ENCODE assay signal across 20 cellular contexts in the genomic region with DNA sequence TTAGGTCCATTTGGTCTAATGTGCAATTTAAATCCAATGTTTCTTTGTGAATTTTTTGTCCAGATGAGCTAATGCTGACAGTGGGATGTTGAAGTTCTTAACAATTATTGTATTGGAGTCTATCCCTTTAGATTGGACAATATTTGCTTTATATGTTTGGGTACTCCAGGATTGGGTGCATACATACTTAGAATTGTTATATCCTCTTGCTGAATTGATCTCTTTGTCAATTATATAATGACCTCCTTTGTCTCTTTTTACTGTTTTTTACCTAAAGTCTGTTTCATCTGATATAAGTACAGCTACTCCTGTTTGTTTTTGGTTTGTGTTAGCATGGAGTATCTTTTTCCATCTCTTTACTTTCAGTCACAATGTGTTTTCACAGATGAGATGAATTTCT. TPM values are rescaled to one million over a fixed set of nuclear protein-coding genes. Genes with fewer than 3 reads are reported as not detected.
A peak's percentile ranks its signal among the peaks of the same experiment; 100 is the strongest.
DNase-seq lines count a peak whose midpoint lies in the region; ATAC-seq lines count a peak whose summit lies in the region.
"Had no signal": no experiment of that assay in that cellular context is flagged by ENCODE, and none has a peak within 500 bp of the region (broad histone marks: within the 10 kb centered on the region; RNA-seq: fewer than 3 reads in every experiment).

No MANE protein-coding gene starts in this region.

- H3K4me3 Mint-ChIP-seq in activated CD4-positive, alpha-beta T cell treated with anti-CD3 and anti-CD28 coated beads, Interleukin-2, amount 10 ng/mL, durations not matched to agents 24 days and 14 days, result peak overlapping the region; percentile 28
- H3K4me3 Mint-ChIP-seq in IgD-negative memory B cell, result peak overlapping the region in 1 of 4 donors; percentile 31
- H3K4me3 Mint-ChIP-seq in activated naive CD8-positive, alpha-beta T cell treated with anti-CD3 and anti-CD28 coated beads for 36 hours, result no peak overlapping the region
- peak overlapping the region in 9 of 10 donors; percentile 46 to 73 (median 66) for H3K4me3 Mint-ChIP-seq in naive thymus-derived CD4-positive, alpha-beta T cell

- CTCF ChIA-PET in naive thymus-derived CD4-positive, alpha-beta T cell (lab: Charles Lee), result no interaction called here

- POLR2A ChIA-PET in naive thymus-derived CD4-positive, alpha-beta T cell (lab: Charles Lee), result interaction anchor here (0.7 kb wide), 1 partner anchor 121 kb away, joined by 3 read pairs; no protein-coding TSS in a partner anchor

- H3K9me3 Mint-ChIP-seq in activated CD4-positive, alpha-beta T cell treated with anti-CD3 and anti-CD28 coated beads, Interleukin-2, amount 10 ng/mL, durations not matched to agents 24 days and 14 days, result peaks cover 20% of the 10 kb centered on the region
- H3K9me3 Mint-ChIP-seq in IgD-negative memory B cell, result peaks cover 0 to 3% (median 0%) of the 10 kb centered on the region in 3 donors
- H3K9me3 Mint-ChIP-seq in activated naive CD8-positive, alpha-beta T cell treated with anti-CD3 and anti-CD28 coated beads for 36 hours, result peaks cover 44% of the 10 kb centered on the region
- H3K9me3 Mint-ChIP-seq in naive thymus-derived CD4-positive, alpha-beta T cell, result peaks cover 0 to 15% (median 5%) of the 10 kb centered on the region in 11 donors

- DNase-seq in activated CD4-positive, alpha-beta T cell treated with anti-CD3 and anti-CD28 coated beads, Interleukin-2, amount 10 ng/mL, durations not matched to agents 24 days and 14 days, result no peak
- no peak for DNase-seq in activated CD4-positive, alpha-beta T cell treated with anti-CD3 and anti-CD28 coated beads, Interleukin-2, amount 50 U/mL, for 1 hour
- no peak for DNase-seq in activated naive CD8-positive, alpha-beta T cell treated with anti-CD3 and anti-CD28 coated beads for 36 hours
- DNase-seq in naive thymus-derived CD4-positive, alpha-beta T cell, result no peak
- no peak for DNase-seq in NCI-H1694 treated with DMSO at 0.1 percent for 48 hours (lab: John Stamatoyannopoulos, UW)
- no peak for DNase-seq in cerebellum (ENCODE audit: low spot score)
- DNase-seq in HUDEP-2 (lab: John Stamatoyannopoulos, UW; ENCODE audit: unreplicated experiment in 76 of 76), result no peak
- DNase-seq: DMS 273 treated with DMSO at 0.1 percent for 48 hours; GF-D8; GOT3; KG1; NCI-H1436; NCI-H2029 treated with DMSO at 0.1 percent for 48 hours; NCI-H2171 treated with DMSO at 0.1 percent for 48 hours; NCI-H446 treated with DMSO at 0.1 percent for 48 hours; NK-92 treated with Interleukin-12 subunit alpha and Interleukin-12 subunit beta, amount 100 ng/mL, for 24 hours; RPMI8226 had no signal

- peak overlapping the region; percentile 31 for H3K27ac Mint-ChIP-seq in activated CD4-positive, alpha-beta T cell treated with anti-CD3 and anti-CD28 coated beads, Interleukin-2, amount 10 ng/mL, durations not matched to agents 24 days and 14 days
- peak overlapping the region in 2 of 3 donors; percentile 54 to 72 for H3K27ac Mint-ChIP-seq in IgD-negative memory B cell
- peak overlapping the region; percentile 87 for H3K27ac Mint-ChIP-seq in activated naive CD8-positive, alpha-beta T cell treated with anti-CD3 and anti-CD28 coated beads for 36 hours
- H3K27ac Mint-ChIP-seq in naive thymus-derived CD4-positive, alpha-beta T cell, result peak overlapping the region in 6 of 9 donors; percentile 5 to 81 (median 48)

- H3K27me3 Mint-ChIP-seq in activated CD4-positive, alpha-beta T cell treated with anti-CD3 and anti-CD28 coated beads, Interleukin-2, amount 10 ng/mL, durations not matched to agents 24 days and 14 days, result no peaks in the 10 kb centered on the region
- no peaks in the 10 kb centered on the region for H3K27me3 Mint-ChIP-seq in IgD-negative memory B cell
- no peaks in the 10 kb centered on the region for H3K27me3 Mint-ChIP-seq in activated naive CD8-positive, alpha-beta T cell treated with anti-CD3 and anti-CD28 coated beads for 36 hours
- H3K27me3 Mint-ChIP-seq in naive thymus-derived CD4-positive, alpha-beta T cell, result no peaks in the 10 kb centered on the region

- H3K27me3 ChIP-seq in naive thymus-derived CD4-positive, alpha-beta T cell (ENCODE audit: control insufficient read depth in 2 of 2, insufficient read depth in 2 of 2, low read length in 2 of 2), result no peaks in the 10 kb centered on the region
- H3K27me3 ChIP-seq: BLaER1 had no signal

- no peak overlapping the region for H3K27ac ChIP-seq in naive thymus-derived CD4-positive, alpha-beta T cell (ENCODE audit: low read depth, low read length)
- H3K27ac ChIP-seq: BLaER1, HL-60 had no signal

- H3K9me3 ChIP-seq in naive thymus-derived CD4-positive, alpha-beta T cell (ENCODE audit: control insufficient read depth in 2 of 3, low read length in 3 of 3), result no peaks in the 10 kb centered on the region

- intact Hi-C loops in activated CD4-positive, alpha-beta T cell treated with anti-CD3 and anti-CD28 coated beads, Interleukin-2, amount 10 ng/mL, durations not matched to agents 24 days and 14 days (cut with micrococcal nuclease), result loop anchor here (2.0 kb wide), 1 partner anchor 15 kb away; no protein-coding TSS in a partner anchor
- intact Hi-C loops in naive thymus-derived CD4-positive, alpha-beta T cell (cut with micrococcal nuclease), result loop anchor here (1.0 to 2.0 kb wide), 2 partner anchors 10 to 15 kb away; no protein-coding TSS in a partner anchor

- H3K4me1 ChIP-seq in naive thymus-derived CD4-positive, alpha-beta T cell (ENCODE audit: control insufficient read depth in 2 of 2, insufficient read depth in 2 of 2, low read length in 2 of 2), result peaks cover 0 to 48% of the 10 kb centered on the region in 2 donors
- H3K4me1 ChIP-seq: BLaER1 had no signal

- H3K4me3 ChIP-seq in naive thymus-derived CD4-positive, alpha-beta T cell (ENCODE audit: low read length), result no peak overlapping the region
- H3K4me3 ChIP-seq: BLaER1 had no signal

- ATAC-seq in naive thymus-derived CD4-positive, alpha-beta T cell, result no peak

- peaks cover 92% of the 10 kb centered on the region for H3K36me3 Mint-ChIP-seq in activated CD4-positive, alpha-beta T cell treated with anti-CD3 and anti-CD28 coated beads, Interleukin-2, amount 10 ng/mL, durations not matched to agents 24 days and 14 days (ENCODE audit: low read depth)
- H3K36me3 Mint-ChIP-seq in IgD-negative memory B cell, result peaks cover 55% of the 10 kb centered on the region
- peaks cover 96% of the 10 kb centered on the region for H3K36me3 Mint-ChIP-seq in activated naive CD8-positive, alpha-beta T cell treated with anti-CD3 and anti-CD28 coated beads for 36 hours
- H3K36me3 Mint-ChIP-seq in naive thymus-derived CD4-positive, alpha-beta T cell, result peaks cover 36 to 90% (median 83%) of the 10 kb centered on the region in 5 donors

- H3K36me3 ChIP-seq in naive thymus-derived CD4-positive, alpha-beta T cell (ENCODE audit: control insufficient read depth in 2 of 3, insufficient read depth in 3 of 3, low read length in 3 of 3), result peaks cover 0 to 43% (median 17%) of the 10 kb centered on the region in 3 experiments

- peaks cover 66% of the 10 kb centered on the region for H3K4me1 Mint-ChIP-seq in activated CD4-positive, alpha-beta T cell treated with anti-CD3 and anti-CD28 coated beads, Interleukin-2, amount 10 ng/mL, durations not matched to agents 24 days and 14 days
- peaks cover 52 to 58% (median 55%) of the 10 kb centered on the region in 3 donors for H3K4me1 Mint-ChIP-seq in IgD-negative memory B cell
- H3K4me1 Mint-ChIP-seq in activated naive CD8-positive, alpha-beta T cell treated with anti-CD3 and anti-CD28 coated beads for 36 hours, result peaks cover 76% of the 10 kb centered on the region
- peaks cover 52 to 95% (median 88%) of the 10 kb centered on the region in 7 donors for H3K4me1 Mint-ChIP-seq in naive thymus-derived CD4-positive, alpha-beta T cell

RNA-seq across cellular contexts. Expression of a gene that starts 22.2 kb away (rescaled TPM):
- 133 and 142 TPM in 2 replicates for total RNA-seq in activated CD4-positive, alpha-beta T cell treated with anti-CD3 and anti-CD28 coated beads, Interleukin-2, amount 10 ng/mL, durations not matched to agents 24 days and 14 days
- 111 TPM for polyA plus RNA-seq in IgD-negative memory B cell
- total RNA-seq in activated naive CD8-positive, alpha-beta T cell treated with anti-CD3 and anti-CD28 coated beads for 36 hours, result 10 to 100 TPM; 84.0 to 84.1 TPM
- 100 to 1,000 TPM; 122 to 264 (median 134) TPM for total RNA-seq in naive thymus-derived CD4-positive, alpha-beta T cell
- 100 to 1,000 TPM; 115 to 185 TPM for polyA plus RNA-seq in naive thymus-derived CD4-positive, alpha-beta T cell
- total RNA-seq in cerebellum, result 6.9 TPM

Comparison
In these comparisons a context has a peak if more than half of its experiments do, and no peak if none do; other contexts are left out.
1. H3K27ac Mint-ChIP-seq: peak in every context shown above with its lines; median percentile 87 in activated naive CD8-positive, alpha-beta T cell treated with anti-CD3 and anti-CD28 coated beads for 36 hours; 63 in IgD-negative memory B cell; 48 in naive thymus-derived CD4-positive, alpha-beta T cell; 31 in activated CD4-positive, alpha-beta T cell treated with anti-CD3 and anti-CD28 coated beads, Interleukin-2, amount 10 ng/mL, durations not matched to agents 24 days and 14 days.
2. RNA of a gene that starts 22.2 kb away (total RNA-seq): 122 to 264 TPM in naive thymus-derived CD4-positive, alpha-beta T cell, 133 to 142 TPM in activated CD4-positive, alpha-beta T cell treated with anti-CD3 and anti-CD28 coated beads, Interleukin-2, amount 10 ng/mL, durations not matched to agents 24 days and 14 days and 84.0 to 84.1 TPM in activated naive CD8-positive, alpha-beta T cell treated with anti-CD3 and anti-CD28 coated beads for 36 hours; 6.9 TPM in cerebellum (single experiment); every median in the first group is over 10 times any median in the second.